8 cellular contexts compared by ENCODE assay signal in genomic region chr3:52455283-52456168, GRCh38. TPM values are rescaled to one million over a fixed set of nuclear protein-coding genes. Genes with fewer than 3 reads are reported as not detected.
DNase-seq lines count a peak whose midpoint lies in the region; ATAC-seq and TF ChIP-seq lines count a peak whose summit lies in the region.

Gene NISCH (plus strand): TSS chr3:52455604. CDS start chr3:52455642, 38 bp downstream.

- CTCF ChIA-PET in activated CD4-positive, alpha-beta T cell treated with anti-CD3 and anti-CD28 coated beads for 36 hours (lab: Charles Lee) = interaction anchor here (0.6 kb wide), 1 partner anchor 15 kb away, joined by 3 read pairs; no protein-coding TSS in a partner anchor

- H3K27me3 Mint-ChIP-seq in activated CD4-positive, alpha-beta T cell treated with anti-CD3 and anti-CD28 coated beads for 36 hours = no peaks in the 10 kb centered on the region

- peak within 1 kb of the TSS; percentile 81 for H3K4me3 ChIP-seq in choroid plexus epithelial cell (ENCODE audit: low read depth, low read length)

- DNase-seq in A172 (ENCODE audit: low spot score) (peak; percentile 46), NCI-H460 (ENCODE audit: extremely low read depth, low read depth) (peak; percentile 67), choroid plexus epithelial cell (ENCODE audit: low read depth) (peak; percentile 60), left colon (peak; percentile 86 to 95)
- peak; percentile 98 for DNase-seq in activated CD4-positive, alpha-beta T cell treated with anti-CD3 and anti-CD28 coated beads for 36 hours
- peak; percentile 94 for DNase-seq in stimulated activated CD4-positive, alpha-beta T cell treated with anti-CD3 and anti-CD28 coated beads, Interleukin-1b, Interleukin-23, amount 100 ng/mL, for 48 hours

- peaks cover 36% of the 10 kb centered on the region for H3K4me1 Mint-ChIP-seq in activated CD4-positive, alpha-beta T cell treated with anti-CD3 and anti-CD28 coated beads for 36 hours

- H3K36me3 Mint-ChIP-seq in activated CD4-positive, alpha-beta T cell treated with anti-CD3 and anti-CD28 coated beads for 36 hours (ENCODE audit: low read depth) = peaks cover 16% of the 10 kb centered on the region

- no peak for TF ChIP-seq CTCF in choroid plexus epithelial cell (conservative IDR thresholded peaks at IDR 0.05; ENCODE audit: low read depth, low read length)

- peak within 1 kb of the TSS; percentile 96 for H3K4me3 Mint-ChIP-seq in activated CD4-positive, alpha-beta T cell treated with anti-CD3 and anti-CD28 coated beads for 36 hours

- ATAC-seq in GM18511 (IDR thresholded peaks at IDR 0.05; ENCODE audit: unreplicated experiment) (peak; percentile 85), HG03025 (IDR thresholded peaks at IDR 0.05; ENCODE audit: low FRiP score, unreplicated experiment) (peak; percentile 64), left colon (peak; percentile 91)
- ATAC-seq in activated CD4-positive, alpha-beta T cell treated with anti-CD3 and anti-CD28 coated beads for 36 hours = peak; percentile 88

- intact Hi-C loops in activated CD4-positive, alpha-beta T cell treated with anti-CD3 and anti-CD28 coated beads for 36 hours (cut with DNase I, micrococcal nuclease) = loop anchor here (1.0 to 5.0 kb wide), 8 partner anchors 81 to 513 kb away; partner anchors contain the start of genes UQCC5 (in 2 of the 2), GLYCTK (in 1 of the 2), PARP3 (in 1 of the 2) and PBRM1 (in 1 of the 2)
- intact Hi-C loops in left colon (cut with DNase I, micrococcal nuclease) = no loop called here

- peak within 1 kb of the TSS; percentile 95 for H3K27ac Mint-ChIP-seq in activated CD4-positive, alpha-beta T cell treated with anti-CD3 and anti-CD28 coated beads for 36 hours

- POLR2A ChIA-PET in activated CD4-positive, alpha-beta T cell treated with anti-CD3 and anti-CD28 coated beads for 36 hours (lab: Charles Lee) = no interaction called here

- no peaks in the 10 kb centered on the region for H3K9me3 Mint-ChIP-seq in activated CD4-positive, alpha-beta T cell treated with anti-CD3 and anti-CD28 coated beads for 36 hours (ENCODE audit: low read depth)

RNA-seq across cellular contexts. Expression of gene NISCH, which starts in this region (rescaled TPM):
- 25.7 and 46.1 TPM in 2 replicates for total RNA-seq in A172 (2014; rRNA removed; shearing (Covaris generic))
- total RNA-seq in NCI-H460 (2014; rRNA removed; shearing (Covaris generic)) = 18.4 and 19.7 TPM in 2 replicates
- polyA plus RNA-seq in NCI-H460 (2014; cell fraction: nucleus; rRNA removed) = 83.6 and 87.5 TPM in 2 replicates
- 10 to 100 TPM; 61.4 to 68.9 TPM for total RNA-seq in activated CD4-positive, alpha-beta T cell treated with anti-CD3 and anti-CD28 coated beads for 36 hours
- total RNA-seq in left colon = 10 to 100 TPM; 57.3 to 58.1 TPM

Comparison
In these comparisons a context has a peak if more than half of its experiments do, and no peak if none do; other contexts are left out.
1. Peak in every context shown above with its lines: DNase-seq, ATAC-seq and H3K4me3 ChIP-seq.
2. DNase-seq: peak in every context shown above with its lines; median percentile 98 in activated CD4-positive, alpha-beta T cell treated with anti-CD3 and anti-CD28 coated beads for 36 hours; 94 in stimulated activated CD4-positive, alpha-beta T cell treated with anti-CD3 and anti-CD28 coated beads, Interleukin-1b, Interleukin-23, amount 100 ng/mL, for 48 hours; 90 in left colon; 67 in NCI-H460; 60 in choroid plexus epithelial cell; 46 in A172.
3. intact Hi-C loops: an anchor here in activated CD4-positive, alpha-beta T cell treated with anti-CD3 and anti-CD28 coated beads for 36 hours (1.0 to 5.0 kb wide); none called in left colon.